In genomic region chr11:110929129-110929528, GRCh38 we compare ENCODE assay signal across 25 cellular contexts.
"Had no signal": no experiment of that assay in that cellular context is flagged by ENCODE, and none has a peak within 500 bp of the region (broad histone marks: within the 10 kb centered on the region; RNA-seq: fewer than 3 reads in every experiment).

No MANE protein-coding gene starts in this region.

- H3K27me3 ChIP-seq: body of pancreas, SJSA1 had no signal

- H3K4me3 ChIP-seq: body of pancreas, SJSA1 had no signal

- H3K9me3 Mint-ChIP-seq: activated CD4-positive, alpha-beta T cell treated with anti-CD3 and anti-CD28 coated beads, Interleukin-2, amount 10 ng/mL, durations not matched to agents 24 days and 14 days; activated naive CD4-positive, alpha-beta T cell treated with anti-CD3 and anti-CD28 coated beads, Interleukin-2, amount 50 U/mL, for 24 hours; activated naive CD8-positive, alpha-beta T cell treated with anti-CD3 and anti-CD28 coated beads, Interleukin-2, amount 10 ng/mL, durations not matched to agents 7 days and 5 days; activated T-cell treated with anti-CD3 and anti-CD28 coated beads, Interleukin-2, amount 50 U/mL, for 24 hours; activated T-helper 2 cell treated with anti-CD3 and anti-CD28 coated beads, Interferon-gamma antibody, Interleukin-2, Interleukin-4, amounts not matched to agents 10 μg/mL and 5 μg/mL and 100 μg/mL, durations not matched to agents 14 hours and 24 hours and 36 hours; T-helper 1 cell treated with Interleukin-12 subunit alpha and Interleukin-12 subunit beta and Interleukin-4 antibody, amounts not matched to agents 30 μg/mL and 1 μg/mL, for 36 hours; T-helper 2 cell treated with Interferon-gamma antibody and Interleukin-4, amounts not matched to agents 5 μg/mL and 100 μg/mL, for 36 hours had no signal

- H3K36me3 ChIP-seq: SJSA1 had no signal

- H3K4me1 ChIP-seq: body of pancreas, SJSA1 had no signal

- H3K9me3 ChIP-seq: body of pancreas, SJSA1, SK-N-SH had no signal

- H3K27ac Mint-ChIP-seq: activated CD4-positive, alpha-beta T cell treated with anti-CD3 and anti-CD28 coated beads, Interleukin-2, amount 10 ng/mL, durations not matched to agents 24 days and 14 days; activated CD8-positive, alpha-beta T cell treated with anti-CD3 and anti-CD28 coated beads, Interleukin-2, amount 10 ng/mL, durations not matched to agents 7 days and 5 days; activated naive CD4-positive, alpha-beta T cell treated with anti-CD3 and anti-CD28 coated beads, Interleukin-2, amount 50 U/mL, for 24 hours; activated naive CD8-positive, alpha-beta T cell treated with anti-CD3 and anti-CD28 coated beads, Interleukin-2, amount 10 ng/mL, durations not matched to agents 7 days and 5 days; activated T-cell treated with anti-CD3 and anti-CD28 coated beads, Interleukin-2, amount 50 U/mL, for 24 hours; activated T-helper 2 cell treated with anti-CD3 and anti-CD28 coated beads, Interferon-gamma antibody, Interleukin-2, Interleukin-4, amounts not matched to agents 10 μg/mL and 5 μg/mL and 100 μg/mL, durations not matched to agents 14 hours and 24 hours and 36 hours; T-helper 1 cell treated with Interleukin-12 subunit alpha and Interleukin-12 subunit beta and Interleukin-4 antibody, amounts not matched to agents 30 μg/mL and 1 μg/mL, for 36 hours; T-helper 2 cell treated with Interferon-gamma antibody and Interleukin-4, amounts not matched to agents 5 μg/mL and 100 μg/mL, for 36 hours had no signal

- H3K36me3 Mint-ChIP-seq: activated naive CD4-positive, alpha-beta T cell treated with anti-CD3 and anti-CD28 coated beads, Interleukin-2, amount 50 U/mL, for 24 hours; activated naive CD8-positive, alpha-beta T cell treated with anti-CD3 and anti-CD28 coated beads, Interleukin-2, amount 10 ng/mL, durations not matched to agents 7 days and 5 days had no signal

- DNase-seq: activated CD4-positive, alpha-beta T cell treated with anti-CD3 and anti-CD28 coated beads, Interleukin-2, amount 10 ng/mL, durations not matched to agents 24 days and 14 days; activated CD4-positive, alpha-beta T cell treated with anti-CD3 and anti-CD28 coated beads, Interleukin-2, amount 50 U/mL, for 4 hours; activated CD8-positive, alpha-beta T cell treated with anti-CD3 and anti-CD28 coated beads, Interleukin-2, amount 10 ng/mL, durations not matched to agents 7 days and 5 days; activated gamma-delta T cell; activated naive CD4-positive, alpha-beta T cell treated with Interleukin-2 at 50 U/mL for 16 hours; activated naive CD8-positive, alpha-beta T cell treated with anti-CD3 and anti-CD28 coated beads, Interleukin-2, amount 10 ng/mL, durations not matched to agents 7 days and 5 days; activated T-cell treated with anti-CD3 and anti-CD28 coated beads, Interleukin-2, amount 50 U/mL, for 24 hours; body of pancreas; central memory CD4-positive, alpha-beta T cell; Kasumi-1; KG1; NCI-H1417; NCI-H187 treated with DMSO at 0.1 percent for 48 hours; NCI-H2171 treated with DMSO at 0.1 percent for 48 hours; NCI-H2227 treated with DMSO at 0.1 percent for 48 hours; RPMI8226; SHP77 treated with DMSO at 0.1 percent for 48 hours; SK-N-SH had no signal

- H3K4me3 Mint-ChIP-seq: activated CD4-positive, alpha-beta T cell treated with anti-CD3 and anti-CD28 coated beads, Interleukin-2, amount 10 ng/mL, durations not matched to agents 24 days and 14 days; activated CD8-positive, alpha-beta T cell treated with anti-CD3 and anti-CD28 coated beads, Interleukin-2, amount 10 ng/mL, durations not matched to agents 7 days and 5 days; activated naive CD4-positive, alpha-beta T cell treated with anti-CD3 and anti-CD28 coated beads, Interleukin-2, amount 50 U/mL, for 24 hours; activated naive CD8-positive, alpha-beta T cell treated with anti-CD3 and anti-CD28 coated beads, Interleukin-2, amount 10 ng/mL, durations not matched to agents 7 days and 5 days; activated T-cell treated with anti-CD3 and anti-CD28 coated beads, Interleukin-2, amount 50 U/mL, for 24 hours; T-helper 1 cell treated with Interleukin-12 subunit alpha and Interleukin-12 subunit beta and Interleukin-4 antibody, amounts not matched to agents 30 μg/mL and 1 μg/mL, for 36 hours; T-helper 2 cell treated with Interferon-gamma antibody and Interleukin-4, amounts not matched to agents 5 μg/mL and 100 μg/mL, for 36 hours had no signal

- H3K9ac ChIP-seq: SK-N-SH had no signal

- H3K27ac ChIP-seq: body of pancreas, SJSA1 had no signal

- H3K4me2 ChIP-seq: SK-N-SH had no signal

- H3K4me1 Mint-ChIP-seq: activated CD4-positive, alpha-beta T cell treated with anti-CD3 and anti-CD28 coated beads, Interleukin-2, amount 10 ng/mL, durations not matched to agents 24 days and 14 days; activated naive CD4-positive, alpha-beta T cell treated with anti-CD3 and anti-CD28 coated beads, Interleukin-2, amount 50 U/mL, for 24 hours; activated naive CD8-positive, alpha-beta T cell treated with anti-CD3 and anti-CD28 coated beads, Interleukin-2, amount 10 ng/mL, durations not matched to agents 7 days and 5 days had no signal

- FAIRE-seq: astrocyte, TTC549 had no signal

- H3K27me3 Mint-ChIP-seq: activated naive CD4-positive, alpha-beta T cell treated with anti-CD3 and anti-CD28 coated beads, Interleukin-2, amount 50 U/mL, for 24 hours; activated T-cell treated with anti-CD3 and anti-CD28 coated beads, Interleukin-2, amount 50 U/mL, for 24 hours had no signal
